Comparison of ENCODE assay signal across 18 cellular contexts in the genomic region with DNA sequence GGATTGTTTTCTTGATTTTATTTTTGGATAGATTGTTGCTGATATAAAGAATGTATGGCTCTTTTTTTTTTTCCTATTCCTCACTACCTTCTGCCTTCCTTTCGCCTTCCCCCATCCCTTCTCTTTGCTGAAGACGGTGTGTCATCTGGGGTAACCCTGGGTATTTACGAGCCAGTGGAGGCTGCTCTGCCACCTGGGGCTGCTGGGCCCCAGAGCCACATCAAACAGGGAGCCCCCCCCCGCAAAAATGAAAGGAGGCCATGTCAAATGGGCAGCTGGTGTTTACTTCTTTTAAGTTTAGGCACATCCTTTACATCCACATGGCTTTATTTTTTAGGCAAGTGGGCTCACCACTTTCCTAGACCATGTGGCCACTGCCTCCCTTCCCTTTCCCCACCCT. TPM values are rescaled to one million over a fixed set of nuclear protein-coding genes. Genes with fewer than 3 reads are reported as not detected.
A peak's percentile ranks its signal among the peaks of the same experiment; 100 is the strongest.
DNase-seq lines count a peak whose midpoint lies in the region; ATAC-seq and TF ChIP-seq lines count a peak whose summit lies in the region.
"Had no signal": no experiment of that assay in that cellular context is flagged by ENCODE, and none has a peak within 500 bp of the region (broad histone marks: within the 10 kb centered on the region; RNA-seq: fewer than 3 reads in every experiment).

No MANE protein-coding gene starts in this region.

- WGBS in IMR-90 (ENCODE audit: extremely low coverage in 2 of 2, insufficient read length in 1 of 2), 2 experiments: no CpG with 5 or more reads among the region's 4 CpGs

- CTCF ChIA-PET in activated naive CD4-positive, alpha-beta T cell treated with anti-CD3 and anti-CD28 coated beads, Interleukin-2, amount 10 ng/mL, durations not matched to agents 7 days and 5 days (lab: Charles Lee): no interaction called here
- CTCF ChIA-PET in IMR-90 (lab: Yijun Ruan, JAX): interaction anchor here (0.9 kb wide), 1 partner anchor 9 kb away, joined by 3 read pairs; no protein-coding TSS in a partner anchor
- CTCF ChIA-PET in activated CD4-positive, alpha-beta memory T cell treated with anti-CD3 and anti-CD28 coated beads, Interleukin-2, amount 10 ng/mL, durations not matched to agents 7 days and 5 days (lab: Charles Lee): no interaction called here

- dilution Hi-C loops in IMR-90 (cut with HindIII; ENCODE audit: low sequenced_read_pairs, unreplicated experiment): no loop called here

- no peak overlapping the region for H3K18ac ChIP-seq in IMR-90 (ENCODE audit: low read depth, low read length)

- H4K20me1 ChIP-seq in IMR-90 (ENCODE audit: insufficient read depth, low read length): no peaks in the 10 kb centered on the region

- in situ Hi-C loops in IMR-90 (cut with MboI; ENCODE audit: low sequenced_read_pairs): no loop called here

- H3K4me1 Mint-ChIP-seq in activated naive CD4-positive, alpha-beta T cell treated with anti-CD3 and anti-CD28 coated beads, Interleukin-2, amount 10 ng/mL, durations not matched to agents 7 days and 5 days: peaks cover 99% of the 10 kb centered on the region
- H3K4me1 Mint-ChIP-seq in activated CD4-positive, alpha-beta memory T cell treated with anti-CD3 and anti-CD28 coated beads, Interleukin-2, amount 10 ng/mL, durations not matched to agents 7 days and 5 days: peaks cover 98% of the 10 kb centered on the region
- peaks cover 95% of the 10 kb centered on the region for H3K4me1 Mint-ChIP-seq in stimulated activated effector memory CD8-positive, alpha-beta T cell treated with anti-CD3 and anti-CD28 coated beads, Interleukin-12 subunit alpha, Interleukin-12 subunit beta, amount 100 ng/mL, for 72 hours

- H2AK9ac ChIP-seq in IMR-90 (replicated peaks; ENCODE audit: low read depth, low read length, poor library complexity): no peak overlapping the region

- no peak overlapping the region for H3K4me2 ChIP-seq in IMR-90 (ENCODE audit: low read depth, low read length)

- no peaks in the 10 kb centered on the region for H3K27me3 Mint-ChIP-seq in activated naive CD4-positive, alpha-beta T cell treated with anti-CD3 and anti-CD28 coated beads, Interleukin-2, amount 10 ng/mL, durations not matched to agents 7 days and 5 days
- H3K27me3 Mint-ChIP-seq in activated CD4-positive, alpha-beta memory T cell treated with anti-CD3 and anti-CD28 coated beads, Interleukin-2, amount 10 ng/mL, durations not matched to agents 7 days and 5 days: no peaks in the 10 kb centered on the region

- no peak overlapping the region for H3K9ac ChIP-seq in IMR-90 (ENCODE audit: low read depth, low read length)

- H3K4me1 ChIP-seq in IMR-90 (ENCODE audit: control insufficient read depth, insufficient read depth, low read length): 0 out of 2 replicates have a peak, but pooled peaks cover 2% of the 10 kb centered on the region
- H3K4me1 ChIP-seq: colonic mucosa had no signal

- H4K8ac ChIP-seq in IMR-90 (ENCODE audit: low read depth in 2 of 2, low read length in 2 of 2): no peak overlapping the region

- TF ChIP-seq POLR2A in IMR-90 (IDR thresholded peaks at IDR 0.05; ENCODE audit: low read depth, low read length): no peak

- H3K27ac Mint-ChIP-seq in activated naive CD4-positive, alpha-beta T cell treated with anti-CD3 and anti-CD28 coated beads, Interleukin-2, amount 10 ng/mL, durations not matched to agents 7 days and 5 days: peak overlapping the region; percentile 40
- H3K27ac Mint-ChIP-seq in activated CD4-positive, alpha-beta memory T cell treated with anti-CD3 and anti-CD28 coated beads, Interleukin-2, amount 10 ng/mL, durations not matched to agents 7 days and 5 days: peak overlapping the region; percentile 53
- peak overlapping the region; percentile 86 for H3K27ac Mint-ChIP-seq in stimulated activated effector memory CD8-positive, alpha-beta T cell treated with anti-CD3 and anti-CD28 coated beads, Interleukin-12 subunit alpha, Interleukin-12 subunit beta, amount 100 ng/mL, for 72 hours

- H2AFZ ChIP-seq in IMR-90 (replicated peaks; ENCODE audit: low read length, poor library complexity): no peak overlapping the region

- H4K91ac ChIP-seq in IMR-90 (ENCODE audit: insufficient read depth, low read depth, low read length): no peak overlapping the region

- DNase-seq in activated naive CD4-positive, alpha-beta T cell treated with anti-CD3 and anti-CD28 coated beads, Interleukin-2, amount 10 ng/mL, durations not matched to agents 7 days and 5 days: peak; percentile 42
- DNase-seq in activated naive CD4-positive, alpha-beta T cell (lab: John Stamatoyannopoulos, UW): no peak
- no peak for DNase-seq in IMR-90
- no peak for DNase-seq in activated CD4-positive, alpha-beta memory T cell treated with anti-CD3 and anti-CD28 coated beads, Interleukin-2, amount 10 ng/mL, durations not matched to agents 7 days and 5 days
- no peak for DNase-seq in stimulated activated effector memory CD8-positive, alpha-beta T cell treated with anti-CD3 and anti-CD28 coated beads, Interleukin-12 subunit alpha, Interleukin-12 subunit beta, amount 100 ng/mL, for 72 hours (ENCODE audit: low spot score in 2 of 2)
- no peak for DNase-seq in DMS153 (lab: John Stamatoyannopoulos, UW)
- no peak for DNase-seq in SKM-1 (lab: John Stamatoyannopoulos, UW; ENCODE audit: unreplicated experiment)
- DNase-seq: activated naive CD4-positive, alpha-beta T cell treated with Interleukin-2 at 50 U/mL for 16 hours; colonic mucosa; GDM1; heart left ventricle; NCI-H1105; NCI-H2107; NCI-H524 treated with DMSO at 0.1 percent for 48 hours; SW 1271; tibial artery had no signal

- H4K5ac ChIP-seq in IMR-90 (ENCODE audit: low read depth, low read length): no peak overlapping the region

- H2BK5ac ChIP-seq in IMR-90 (ENCODE audit: low read depth, low read length, poor library complexity, severe bottlenecking): no peak overlapping the region

- no peak overlapping the region for H3K14ac ChIP-seq in IMR-90 (replicated peaks; ENCODE audit: low read depth, low read length)

- no peaks in the 10 kb centered on the region for H3K36me3 ChIP-seq in IMR-90 (ENCODE audit: control insufficient read depth, insufficient read depth, low read length)
- H3K36me3 ChIP-seq: colonic mucosa, heart left ventricle, tibial artery had no signal

- peaks cover 4% of the 10 kb centered on the region for H3K9me3 Mint-ChIP-seq in activated naive CD4-positive, alpha-beta T cell treated with anti-CD3 and anti-CD28 coated beads, Interleukin-2, amount 10 ng/mL, durations not matched to agents 7 days and 5 days
- H3K9me3 Mint-ChIP-seq in activated CD4-positive, alpha-beta memory T cell treated with anti-CD3 and anti-CD28 coated beads, Interleukin-2, amount 10 ng/mL, durations not matched to agents 7 days and 5 days: no peaks in the 10 kb centered on the region
- no peaks in the 10 kb centered on the region for H3K9me3 Mint-ChIP-seq in stimulated activated effector memory CD8-positive, alpha-beta T cell treated with anti-CD3 and anti-CD28 coated beads, Interleukin-12 subunit alpha, Interleukin-12 subunit beta, amount 100 ng/mL, for 72 hours

- BruUV-seq in IMR-90 (replicated peaks; lab: Mats Ljungman, UMichigan): no TSS peak

- no peaks in the 10 kb centered on the region for H3K27me3 ChIP-seq in IMR-90 (ENCODE audit: control insufficient read depth, insufficient read depth, low read length)
- H3K27me3 ChIP-seq: body of pancreas, colonic mucosa, heart left ventricle, tibial artery had no signal

- H2AK5ac ChIP-seq in IMR-90 (ENCODE audit: low read depth, low read length): no peak overlapping the region

- peaks cover 63% of the 10 kb centered on the region for H3K36me3 Mint-ChIP-seq in activated naive CD4-positive, alpha-beta T cell treated with anti-CD3 and anti-CD28 coated beads, Interleukin-2, amount 10 ng/mL, durations not matched to agents 7 days and 5 days
- peaks cover 81% of the 10 kb centered on the region for H3K36me3 Mint-ChIP-seq in activated CD4-positive, alpha-beta memory T cell treated with anti-CD3 and anti-CD28 coated beads, Interleukin-2, amount 10 ng/mL, durations not matched to agents 7 days and 5 days (ENCODE audit: low read depth)
- H3K36me3 Mint-ChIP-seq in stimulated activated effector memory CD8-positive, alpha-beta T cell treated with anti-CD3 and anti-CD28 coated beads, Interleukin-12 subunit alpha, Interleukin-12 subunit beta, amount 100 ng/mL, for 72 hours: peaks cover 29% of the 10 kb centered on the region

- H3K79me1 ChIP-seq in IMR-90 (ENCODE audit: low read depth in 1 of 2, low read length in 2 of 2): no peaks in the 10 kb centered on the region

- peak overlapping the region; percentile 44; the same call in 1 of the 3 replicates for H2BK15ac ChIP-seq in IMR-90 (ENCODE audit: low read depth, low read length)

- peaks cover 8% of the 10 kb centered on the region for H3K9me3 ChIP-seq in IMR-90 (ENCODE audit: control insufficient read depth, insufficient read depth, low read length)
- H3K9me3 ChIP-seq: body of pancreas, colonic mucosa, tibial artery had no signal

- H3K4me3 Mint-ChIP-seq in activated naive CD4-positive, alpha-beta T cell treated with anti-CD3 and anti-CD28 coated beads, Interleukin-2, amount 10 ng/mL, durations not matched to agents 7 days and 5 days: no peak overlapping the region
- no peak overlapping the region for H3K4me3 Mint-ChIP-seq in activated CD4-positive, alpha-beta memory T cell treated with anti-CD3 and anti-CD28 coated beads, Interleukin-2, amount 10 ng/mL, durations not matched to agents 7 days and 5 days
- H3K4me3 Mint-ChIP-seq in stimulated activated effector memory CD8-positive, alpha-beta T cell treated with anti-CD3 and anti-CD28 coated beads, Interleukin-12 subunit alpha, Interleukin-12 subunit beta, amount 100 ng/mL, for 72 hours: no peak overlapping the region

- no peak for TF ChIP-seq RAD21 in IMR-90 (IDR thresholded peaks at IDR 0.05; ENCODE audit: low read length)

- ATAC-seq in IMR-90 (ENCODE audit: low read depth) (no peak), GM21423 (IDR thresholded peaks at IDR 0.05; ENCODE audit: unreplicated experiment) (no peak)
- ATAC-seq in stimulated activated effector memory CD8-positive, alpha-beta T cell treated with anti-CD3 and anti-CD28 coated beads, Interleukin-12 subunit alpha, Interleukin-12 subunit beta, amount 100 ng/mL, for 72 hours: no peak
- ATAC-seq: body of pancreas, heart left ventricle had no signal

- TF ChIP-seq CTCF in IMR-90 (conservative IDR thresholded peaks at IDR 0.05; ENCODE audit: low read depth, low read length): no peak

- H2BK120ac ChIP-seq in IMR-90 (ENCODE audit: low read depth, low read length): peak overlapping the region; percentile 3; the same call in 1 of the 2 replicates

- POLR2A ChIA-PET in IMR-90 (lab: Charles Lee; ENCODE audit: unreplicated experiment): no interaction called here
- POLR2A ChIA-PET in activated CD4-positive, alpha-beta memory T cell treated with anti-CD3 and anti-CD28 coated beads, Interleukin-2, amount 10 ng/mL, durations not matched to agents 7 days and 5 days (lab: Charles Lee): interaction anchor here (1.4 to 1.7 kb wide), 4 partner anchors 9 to 18 kb away, joined by 3 to 5 read pairs (median 4); no protein-coding TSS in a partner anchor

- no peak overlapping the region for H3K4ac ChIP-seq in IMR-90 (ENCODE audit: low read depth, low read length)

- H3K27ac ChIP-seq in IMR-90 (ENCODE audit: insufficient read depth, low read length): no peak overlapping the region
- H3K27ac ChIP-seq: colonic mucosa, tibial artery had no signal

- H3K23ac ChIP-seq in IMR-90 (ENCODE audit: low read depth, low read length): no peak overlapping the region

- no peak overlapping the region for H3K4me3 ChIP-seq in IMR-90 (ENCODE audit: insufficient read depth, low read depth, low read length)
- H3K4me3 ChIP-seq: body of pancreas, colonic mucosa, heart left ventricle, tibial artery had no signal

- H2BK20ac ChIP-seq in IMR-90 (ENCODE audit: low read depth, low read length): peak overlapping the region; percentile 20; the same call in 1 of the 2 replicates

- intact Hi-C loops in IMR-90 (cut with micrococcal nuclease): no loop called here

- no peak overlapping the region for H3K56ac ChIP-seq in IMR-90 (ENCODE audit: extremely low read depth, insufficient read depth, low read length)

- peaks cover 5% of the 10 kb centered on the region; the same call in 1 of the 2 replicates for H3K9me1 ChIP-seq in IMR-90 (ENCODE audit: insufficient read depth, low read length)

RNA-seq across cellular contexts. Expression of a gene that starts 25.4 kb away (rescaled TPM):
- total RNA-seq in IMR-90 (2012; rRNA removed): 1.4 TPM in 2 replicates
- 2.7 and 4.3 TPM in 2 replicates for polyA plus RNA-seq in IMR-90 (2012; rRNA removed)
- 2.5 and 2.8 TPM in 2 replicates for polyA plus RNA-seq in IMR-90 (2012; cell fraction: cytosol; rRNA removed)
- polyA plus RNA-seq in IMR-90 (2012; cell fraction: nucleus; rRNA removed; ENCODE audit: low replicate concordance): 0.69 and 1.6 TPM in 2 replicates
- total RNA-seq in activated CD4-positive, alpha-beta memory T cell treated with anti-CD3 and anti-CD28 coated beads, Interleukin-2, amount 10 ng/mL, durations not matched to agents 7 days and 5 days: 100 to 1,000 TPM; 124 to 125 TPM

Comparison
In these comparisons a context has a peak if more than half of its experiments do, and no peak if none do; other contexts are left out.
1. RNA of a gene that starts 25.4 kb away (total RNA-seq): 124 to 125 TPM in activated CD4-positive, alpha-beta memory T cell treated with anti-CD3 and anti-CD28 coated beads, Interleukin-2, amount 10 ng/mL, durations not matched to agents 7 days and 5 days; 1.4 TPM in IMR-90; every median in the first group is over 10 times any median in the second.
2. Peak in every context shown above with its lines, with median percentiles within 50 percentile points of each other: H3K27ac Mint-ChIP-seq.